Comparison of ENCODE assay signal across 11 cellular contexts in genomic region chr17:39194985-39195524, GRCh38. TPM values are rescaled to one million over a fixed set of nuclear protein-coding genes. Genes with fewer than 3 reads are reported as not detected.
DNase-seq lines count a peak whose midpoint lies in the region; ATAC-seq, FAIRE-seq and TF ChIP-seq lines count a peak whose summit lies in the region.
"Had no signal": no experiment of that assay in that cellular context is flagged by ENCODE, and none has a peak within 500 bp of the region (broad histone marks: within the 10 kb centered on the region; RNA-seq: fewer than 3 reads in every experiment).

No MANE protein-coding gene starts in this region.

- H3K9me3 ChIP-seq in pancreas: no peaks in the 10 kb centered on the region
- H3K9me3 ChIP-seq: body of pancreas had no signal

- H3K79me2 ChIP-seq in GM23338 (replicated peaks; ENCODE audit: insufficient read depth): peaks cover 23% of the 10 kb centered on the region

- peaks cover 8% of the 10 kb centered on the region for H3K36me3 ChIP-seq in GM23338 (ENCODE audit: insufficient read depth)
- H3K36me3 ChIP-seq in pancreas: no peaks in the 10 kb centered on the region

- H3K4me3 Mint-ChIP-seq in GM23338: peak overlapping the region; percentile 88
- peak overlapping the region; percentile 90 for H3K4me3 Mint-ChIP-seq in activated CD8-positive, alpha-beta T cell treated with anti-CD3 and anti-CD28 coated beads for 36 hours

- TF ChIP-seq CTCF in GM23338 (conservative IDR thresholded peaks at IDR 0.05; ENCODE audit: low read depth in 2 of 2) (no peak), pancreas (IDR thresholded peaks at IDR 0.05) (no peak)
- no peak for TF ChIP-seq CTCF in activated CD8-positive, alpha-beta T cell treated with anti-CD3 and anti-CD28 coated beads for 36 hours (IDR thresholded peaks at IDR 0.05)

- H2AFZ ChIP-seq in GM23338: no peak overlapping the region

- WGBS in pancreas, 2 donors: 79 to 80% methylated on average over 10 of the region's 10 CpGs

- no peak for FAIRE-seq in pancreas (lab: Jason Lieb, UNC)

- H3K4me2 ChIP-seq in GM23338: peak overlapping the region; percentile 89

- intact Hi-C loops in activated CD8-positive, alpha-beta T cell treated with anti-CD3 and anti-CD28 coated beads for 36 hours (cut with micrococcal nuclease): no loop called here
- intact Hi-C loops in pancreas (cut with DNase I): no loop called here

- H3K4me1 Mint-ChIP-seq in GM23338: peaks cover 38% of the 10 kb centered on the region
- H3K4me1 Mint-ChIP-seq in activated CD8-positive, alpha-beta T cell treated with anti-CD3 and anti-CD28 coated beads for 36 hours (ENCODE audit: low read depth): peaks cover 26% of the 10 kb centered on the region

- DNase-seq in GM23338 (ENCODE audit: low spot score): peak; percentile 58
- DNase-seq in activated CD8-positive, alpha-beta T cell treated with anti-CD3 and anti-CD28 coated beads for 36 hours: no peak
- DNase-seq in OCI-M1 (lab: John Stamatoyannopoulos, UW): no peak
- no peak for DNase-seq in pancreas
- DNase-seq in DMS153 treated with DMSO at 0.1 percent for 48 hours (lab: John Stamatoyannopoulos, UW; ENCODE audit: unreplicated experiment): no peak
- DNase-seq: activated B cell treated with CpG ODN at 0.5 μM for 24 hours had no signal

- H3K27me3 ChIP-seq in GM23338 (ENCODE audit: insufficient read depth) (no peaks in the 10 kb centered on the region), pancreas (no peaks in the 10 kb centered on the region)
- H3K27me3 ChIP-seq: body of pancreas had no signal

- H3K9me2 ChIP-seq in GM23338 (ENCODE audit: insufficient read depth): no peaks in the 10 kb centered on the region

- H3K27ac Mint-ChIP-seq in GM23338: no peak overlapping the region; the same call in 1 of the 2 replicates
- H3K27ac Mint-ChIP-seq in activated CD8-positive, alpha-beta T cell treated with anti-CD3 and anti-CD28 coated beads for 36 hours: no peak overlapping the region
- H3K27ac Mint-ChIP-seq: activated B cell treated with CpG ODN at 0.5 μM for 24 hours had no signal

- peaks cover 13% of the 10 kb centered on the region for H4K20me1 ChIP-seq in GM23338 (replicated peaks; ENCODE audit: insufficient read depth)

- H3K36me3 Mint-ChIP-seq in GM23338 (ENCODE audit: low read depth): peaks cover 32% of the 10 kb centered on the region
- peaks cover 8% of the 10 kb centered on the region for H3K36me3 Mint-ChIP-seq in activated CD8-positive, alpha-beta T cell treated with anti-CD3 and anti-CD28 coated beads for 36 hours (ENCODE audit: low read depth)

- H3K4me3 ChIP-seq in GM23338: peak overlapping the region; percentile 93
- H3K4me3 ChIP-seq in iPS-11a (ENCODE audit: low read depth, low read length): peak overlapping the region; percentile 20
- H3K4me3 ChIP-seq in skin epidermis: peak overlapping the region in 1 of 7 experiments; percentile 74
- H3K4me3 ChIP-seq in pancreas: no peak overlapping the region
- H3K4me3 ChIP-seq: body of pancreas had no signal

- H3K27ac ChIP-seq in GM23338 (ENCODE audit: low read depth): peak overlapping the region; percentile 72; the same call in 1 of the 2 replicates
- peak overlapping the region in 13 of 21 experiments; percentile 16 to 100 (median 79) for H3K27ac ChIP-seq in skin epidermis
- no peak overlapping the region for H3K27ac ChIP-seq in pancreas
- H3K27ac ChIP-seq: body of pancreas had no signal

- peaks cover 10% of the 10 kb centered on the region; the same call in 1 of the 2 replicates for H3F3A ChIP-seq in GM23338 (replicated peaks; ENCODE audit: low read depth)

- H3K4me1 ChIP-seq in GM23338 (ENCODE audit: insufficient read depth) (peaks cover 32% of the 10 kb centered on the region), pancreas (no peaks in the 10 kb centered on the region)

- H3K27me3 Mint-ChIP-seq in GM23338 (ENCODE audit: insufficient read depth, low read depth, poor library complexity): peaks cover 15% of the 10 kb centered on the region
- H3K27me3 Mint-ChIP-seq in activated CD8-positive, alpha-beta T cell treated with anti-CD3 and anti-CD28 coated beads for 36 hours: no peaks in the 10 kb centered on the region
- H3K27me3 Mint-ChIP-seq: activated B cell treated with CpG ODN at 0.5 μM for 24 hours had no signal

- peak; percentile 19 for ATAC-seq in GM23338
- ATAC-seq in activated CD8-positive, alpha-beta T cell treated with anti-CD3 and anti-CD28 coated beads for 36 hours: no peak
- no peak for ATAC-seq in GM18517 (IDR thresholded peaks at IDR 0.05; ENCODE audit: unreplicated experiment)
- ATAC-seq in pancreas: no peak
- ATAC-seq: body of pancreas, HCT116 had no signal

- CTCF ChIA-PET in activated CD8-positive, alpha-beta T cell treated with anti-CD3 and anti-CD28 coated beads for 36 hours (lab: Charles Lee): interaction anchor here (1.0 to 2.8 kb wide), 7 partner anchors 12 to 212 kb away, joined by 3 to 16 read pairs (median 8); no protein-coding TSS in a partner anchor

- no peaks in the 10 kb centered on the region for H3K9me3 Mint-ChIP-seq in GM23338
- no peaks in the 10 kb centered on the region for H3K9me3 Mint-ChIP-seq in activated CD8-positive, alpha-beta T cell treated with anti-CD3 and anti-CD28 coated beads for 36 hours
- H3K9me3 Mint-ChIP-seq: activated B cell treated with CpG ODN at 0.5 μM for 24 hours had no signal

- POLR2A ChIA-PET in activated CD8-positive, alpha-beta T cell treated with anti-CD3 and anti-CD28 coated beads for 36 hours (lab: Charles Lee): interaction anchor here (0.6 to 2.0 kb wide), 4 partner anchors 9 to 218 kb away, joined by 3 to 6 read pairs (median 4); no protein-coding TSS in a partner anchor

TF ChIP-seq in GM23338, 12 proteins besides CTCF, POLR2A, EP300 and RAD21 (continues in another document):
- TF ChIP-seq NANOG (IDR thresholded peaks at IDR 0.05; ENCODE audit: borderline replicate concordance): no peak
- TF ChIP-seq ZNF114 (CRISPR knock-in tag; IDR thresholded peaks at IDR 0.05): no peak
- TF ChIP-seq REST (IDR thresholded peaks at IDR 0.05; ENCODE audit: unreplicated experiment): no peak
- TF ChIP-seq POLR2AphosphoS5 (IDR thresholded peaks at IDR 0.05; ENCODE audit: low read depth): no peak

RNA-seq across cellular contexts. Expression of gene CACNB1, which starts 2.4 kb away (rescaled TPM):
- 12.5 and 13.1 TPM in 2 replicates for total RNA-seq in GM23338 (2014; rRNA removed; shearing (Covaris generic))
- 7.8 and 8.4 TPM in 2 replicates for polyA plus RNA-seq in GM23338 (2016; fragmentation: Nextera tagmentation; extraction: Ambion mirVana)
- total RNA-seq in activated CD8-positive, alpha-beta T cell treated with anti-CD3 and anti-CD28 coated beads for 36 hours: 10 to 100 TPM; 13.1 to 14.2 TPM
- total RNA-seq in pancreas: 1 to 10 TPM; 1.8 to 3.3 (median 2.4) TPM
- polyA plus RNA-seq in pancreas: 1 to 10 TPM; 6.5 to 6.8 TPM

RNA-seq across cellular contexts. Expression of gene RPL19, which starts 5.0 kb away (rescaled TPM):
- total RNA-seq in GM23338 (2014; rRNA removed; shearing (Covaris generic)): 1,594 and 1,843 TPM in 2 replicates
- 2,627 and 2,838 TPM in 2 replicates for polyA plus RNA-seq in GM23338 (2016; fragmentation: Nextera tagmentation; extraction: Ambion mirVana)
- 1,000 to 10,000 TPM; 3,130 to 3,175 TPM for total RNA-seq in activated CD8-positive, alpha-beta T cell treated with anti-CD3 and anti-CD28 coated beads for 36 hours
- 1,000 to 10,000 TPM in 3 of 6 donors, 100 to 1,000 TPM in 3; 925 to 1,465 (median 1,055) TPM for total RNA-seq in pancreas
- polyA plus RNA-seq in pancreas: 1,000 to 10,000 TPM; 1,688 to 1,714 TPM

RNA-seq across cellular contexts. Expression of gene ARL5C, which starts 29.1 kb away (rescaled TPM):
- total RNA-seq in GM23338 (2014; rRNA removed; shearing (Covaris generic)): not detected in 2 replicates
- polyA plus RNA-seq in GM23338 (2016; fragmentation: Nextera tagmentation; extraction: Ambion mirVana) (not detected in 2 replicates), pancreas (1 to 10 TPM in 1 of 2 donors, not detected in 1; 1.0 TPM)
- not detected for total RNA-seq in activated CD8-positive, alpha-beta T cell treated with anti-CD3 and anti-CD28 coated beads for 36 hours
- total RNA-seq in pancreas: under 1 TPM in 4 of 6 donors, not detected in 2; 0.31 to 0.87 (median 0.72) TPM
- total RNA-seq: activated B cell treated with CpG ODN at 0.5 μM for 24 hours had no signal

RNA-seq across cellular contexts. Expression of gene STAC2, which starts 30.7 kb away (rescaled TPM):
- total RNA-seq in GM23338 (2014; rRNA removed; shearing (Covaris generic)): 1.7 and 3.1 TPM in 2 replicates
- polyA plus RNA-seq in GM23338 (2016; fragmentation: Nextera tagmentation; extraction: Ambion mirVana): 1.9 and 2.0 TPM in 2 replicates
- total RNA-seq in activated CD8-positive, alpha-beta T cell treated with anti-CD3 and anti-CD28 coated beads for 36 hours: under 1 TPM; 0.47 to 0.56 TPM
- total RNA-seq in pancreas: under 1 TPM in 3 of 6 donors, not detected in 3; 0.08 to 0.12 (median 0.09) TPM
- polyA plus RNA-seq in pancreas: under 1 TPM; 0.07 to 0.11 TPM
- total RNA-seq: activated B cell treated with CpG ODN at 0.5 μM for 24 hours, body of pancreas had no signal

RNA-seq across cellular contexts. Expression of gene PLXDC1, which starts 43.6 kb away (rescaled TPM):
- total RNA-seq in GM23338 (2014; rRNA removed; shearing (Covaris generic)): 0.28 and 0.39 TPM in 2 replicates
- polyA plus RNA-seq in GM23338 (2016; fragmentation: Nextera tagmentation; extraction: Ambion mirVana): 0.75 and 0.91 TPM in 2 replicates
- 1 to 10 TPM; 1.7 to 2.4 TPM for total RNA-seq in activated CD8-positive, alpha-beta T cell treated with anti-CD3 and anti-CD28 coated beads for 36 hours
- total RNA-seq in pancreas: 1 to 10 TPM in 5 of 6 donors, under 1 TPM in 1; 0.88 to 5.6 (median 1.8) TPM
- 1 to 10 TPM; 1.8 to 4.0 TPM for polyA plus RNA-seq in pancreas
- total RNA-seq: activated B cell treated with CpG ODN at 0.5 μM for 24 hours had no signal

Comparison
In these comparisons a context has a peak if more than half of its experiments do, and no peak if none do; other contexts are left out.
1. H3K27ac ChIP-seq: peak in GM23338 (single experiment) and skin epidermis (13 of 21); none in pancreas (0 of 4).
2. H3K4me3 ChIP-seq: peak in GM23338 (single experiment) and iPS-11a (single experiment); none in pancreas (0 of 4).